In the genomic region with DNA sequence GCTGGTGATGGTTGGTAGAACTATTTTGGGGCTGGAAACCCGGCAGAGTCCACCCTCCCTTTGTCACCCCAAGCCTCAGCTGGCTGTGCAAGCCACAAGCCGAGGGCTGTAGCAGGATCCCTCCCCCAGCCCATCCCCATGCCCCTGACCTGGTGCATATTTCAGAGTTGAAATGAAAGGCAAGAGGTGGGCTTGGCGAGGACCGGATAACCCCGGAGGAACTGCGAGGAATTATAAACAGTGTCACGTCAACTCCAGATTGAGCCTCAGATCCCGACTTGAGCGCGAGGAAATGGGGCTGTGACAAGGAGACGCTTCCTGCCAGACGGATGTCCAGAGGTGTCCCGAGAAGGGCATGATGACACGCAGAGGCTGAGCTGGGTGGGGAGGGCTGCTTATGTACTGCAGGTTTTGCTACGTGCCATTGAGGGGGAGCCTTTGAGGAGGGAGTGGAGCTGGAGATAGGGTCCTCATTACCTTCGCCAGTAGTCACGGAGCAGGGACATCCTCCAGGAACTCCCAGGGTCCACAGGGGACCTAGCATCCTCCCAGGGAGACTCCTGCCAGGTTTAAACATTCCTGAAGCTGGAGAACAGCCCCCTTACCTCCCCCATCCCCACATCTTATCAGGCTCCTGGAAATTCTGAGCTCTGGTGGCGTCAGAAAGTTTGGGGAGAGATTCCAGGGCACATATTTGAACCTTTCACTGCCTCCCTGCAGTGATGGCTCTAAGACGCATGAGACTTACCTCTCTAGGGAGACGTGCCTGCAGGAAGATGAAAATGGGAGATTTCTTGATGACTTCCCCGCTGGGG, we compare ENCODE assay signal across 18 cellular contexts.
DNase-seq lines count a peak whose midpoint lies in the region; ATAC-seq and TF ChIP-seq lines count a peak whose summit lies in the region.
"Had no signal": no experiment of that assay in that cellular context is flagged by ENCODE, and none has a peak within 500 bp of the region (broad histone marks: within the 10 kb centered on the region; RNA-seq: fewer than 3 reads in every experiment).

No MANE protein-coding gene starts in this region.

- H3K4me1 ChIP-seq in right atrium auricular region (no peaks in the 10 kb centered on the region), mesendoderm (ENCODE audit: control insufficient read depth, low read depth, low read length) (peaks cover 4% of the 10 kb centered on the region), neuronal stem cell (ENCODE audit: control insufficient read depth in 2 of 2, insufficient read depth in 1 of 2, low read depth in 1 of 2, low read length in 2 of 2) (no peaks in the 10 kb centered on the region)
- H3K4me1 ChIP-seq: A549 had no signal

- H2BK5ac ChIP-seq in mesendoderm (ENCODE audit: low read length) = no peak overlapping the region
- no peak overlapping the region for H2BK5ac ChIP-seq in neuronal stem cell (ENCODE audit: low read length)

- ATAC-seq in Right ventricle myocardium superior (ENCODE audit: poor library complexity) (no peak), GM19452 (IDR thresholded peaks at IDR 0.05; ENCODE audit: unreplicated experiment) (no peak)
- ATAC-seq: A549 had no signal

- H3K9me3 ChIP-seq in right atrium auricular region (no peaks in the 10 kb centered on the region), neuronal stem cell (replicated peaks in 1 of 2; ENCODE audit: control insufficient read depth in 2 of 2, insufficient read depth in 1 of 2, low read depth in 1 of 2, low read length in 2 of 2) (peaks cover 0 to 2% of the 10 kb centered on the region in 2 donors)
- H3K9me3 ChIP-seq: A549 had no signal

- H3K23ac ChIP-seq in mesendoderm (ENCODE audit: low read length) (no peak overlapping the region), neuronal stem cell (ENCODE audit: low read depth, low read length, poor library complexity) (no peak overlapping the region)

- in situ Hi-C loops in GM13977 (cut with MboI; ENCODE audit: low pct_unique_long_range_greater_than_20kb, low sequenced_read_pairs, unreplicated experiment) = no loop called here

- H3K56ac ChIP-seq in mesendoderm (ENCODE audit: low read length) = no peak overlapping the region

- no peaks in the 10 kb centered on the region for H3K79me2 ChIP-seq in mesendoderm (ENCODE audit: control insufficient read depth, insufficient read depth, low read length)

- intact Hi-C loops in Right ventricle myocardium superior (cut with DNase I) = no loop called here

- H3K9me3 Mint-ChIP-seq in T-helper 2 cell treated with Interferon-gamma antibody and Interleukin-4, amounts not matched to agents 5 μg/mL and 100 μg/mL, for 36 hours = no peaks in the 10 kb centered on the region
- H3K9me3 Mint-ChIP-seq: CD14-positive monocyte; CD4-positive, alpha-beta memory T cell; GM23338 had no signal

- H3K36me3 ChIP-seq in right atrium auricular region (no peaks in the 10 kb centered on the region), mesendoderm (ENCODE audit: control insufficient read depth, insufficient read depth, low read length) (no peaks in the 10 kb centered on the region), neuronal stem cell (replicated peaks in 1 of 2; ENCODE audit: control insufficient read depth in 2 of 2, insufficient read depth in 2 of 2, low read length in 2 of 2) (no peaks in the 10 kb centered on the region)

- no CpG with 5 or more reads among the region's 21 CpGs for WGBS in mesendoderm (ENCODE audit: extremely low coverage, insufficient coverage, low lambda C conversion rate)
- no CpG with 5 or more reads among the region's 21 CpGs for WGBS in neuronal stem cell (ENCODE audit: extremely low coverage in 2 of 2, insufficient read length in 2 of 2, insufficient replicate concordance in 1 of 2), 2 donors

- H3K4ac ChIP-seq in mesendoderm (ENCODE audit: low read depth, low read length) = no peak overlapping the region
- H3K4ac ChIP-seq in neuronal stem cell (ENCODE audit: low read length) = no peak overlapping the region

- H3K36me3 Mint-ChIP-seq in T-helper 2 cell treated with Interferon-gamma antibody and Interleukin-4, amounts not matched to agents 5 μg/mL and 100 μg/mL, for 36 hours (ENCODE audit: low read depth) = no peaks in the 10 kb centered on the region
- H3K36me3 Mint-ChIP-seq: CD14-positive monocyte; CD4-positive, alpha-beta memory T cell had no signal

- H2AFZ ChIP-seq in neuronal stem cell (ENCODE audit: low read length) = no peak overlapping the region
- H2AFZ ChIP-seq: GM23338 had no signal

- H3K18ac ChIP-seq in mesendoderm (ENCODE audit: low read length) = no peak overlapping the region
- H3K18ac ChIP-seq in neuronal stem cell (ENCODE audit: low read length) = no peak overlapping the region

- H3K4me3 Mint-ChIP-seq in T-helper 2 cell treated with Interferon-gamma antibody and Interleukin-4, amounts not matched to agents 5 μg/mL and 100 μg/mL, for 36 hours = no peak overlapping the region
- H3K4me3 Mint-ChIP-seq: CD14-positive monocyte; CD4-positive, alpha-beta memory T cell; GM23338 had no signal

- no peak overlapping the region for H4K91ac ChIP-seq in neuronal stem cell (ENCODE audit: low read depth, low read length, poor library complexity)

- no peak overlapping the region for H3K4me2 ChIP-seq in mesendoderm (ENCODE audit: low read length)
- H3K4me2 ChIP-seq in neuronal stem cell (ENCODE audit: insufficient read depth, low read length, poor library complexity, severe bottlenecking) = no peak overlapping the region
- H3K4me2 ChIP-seq: A549, GM23338 had no signal

- no peak overlapping the region for H2AK5ac ChIP-seq in mesendoderm (ENCODE audit: low read length)
- no peak overlapping the region for H2AK5ac ChIP-seq in neuronal stem cell (ENCODE audit: low read depth, low read length)

- no peak overlapping the region for H2BK12ac ChIP-seq in neuronal stem cell (ENCODE audit: low read length)

- H3K4me1 Mint-ChIP-seq in T-helper 2 cell treated with Interferon-gamma antibody and Interleukin-4, amounts not matched to agents 5 μg/mL and 100 μg/mL, for 36 hours (ENCODE audit: low read depth) = no peaks in the 10 kb centered on the region
- H3K4me1 Mint-ChIP-seq: CD14-positive monocyte; CD4-positive, alpha-beta memory T cell had no signal

- no peak overlapping the region for H4K5ac ChIP-seq in mesendoderm (ENCODE audit: low read length)

- H4K8ac ChIP-seq in mesendoderm (ENCODE audit: low read depth, low read length) (no peak overlapping the region), neuronal stem cell (ENCODE audit: low read depth, low read length) (no peak overlapping the region)

- peak overlapping the region; percentile 48 for H3K14ac ChIP-seq in neuronal stem cell (ENCODE audit: low read length)

- H3K27me3 Mint-ChIP-seq in T-helper 2 cell treated with Interferon-gamma antibody and Interleukin-4, amounts not matched to agents 5 μg/mL and 100 μg/mL, for 36 hours (ENCODE audit: low read depth) = peaks cover 5% of the 10 kb centered on the region

- H3K27me3 ChIP-seq in right atrium auricular region (no peaks in the 10 kb centered on the region), mesendoderm (ENCODE audit: insufficient read depth, low read length, poor library complexity) (no peaks in the 10 kb centered on the region), neuronal stem cell (ENCODE audit: control insufficient read depth in 3 of 3, insufficient read depth in 3 of 3, low read depth in 1 of 3, low read length in 3 of 3) (peaks cover 0 to 17% (median 0%) of the 10 kb centered on the region in 3 experiments)

- H3K4me3 ChIP-seq in right atrium auricular region (no peak overlapping the region), mesendoderm (ENCODE audit: low read length) (no peak overlapping the region), neuronal stem cell (ENCODE audit: low read length in 2 of 2) (peak overlapping the region in 1 of 2 donors; percentile 26)
- H3K4me3 ChIP-seq: A549, GM23338 had no signal

- no peak for TF ChIP-seq CTCF in right atrium auricular region (IDR thresholded peaks at IDR 0.05)
- no peak for TF ChIP-seq CTCF in GM13977 (IDR thresholded peaks at IDR 0.05; ENCODE audit: extremely low read depth, insufficient read depth, missing control alignments)

- H3K27ac ChIP-seq in right atrium auricular region (no peak overlapping the region), mesendoderm (ENCODE audit: low read depth, low read length) (no peak overlapping the region), neuronal stem cell (replicated peaks; ENCODE audit: low read length) (no peak overlapping the region)
- H3K27ac ChIP-seq: 22Rv1, A549, HL-60 had no signal

- H2BK120ac ChIP-seq in mesendoderm (ENCODE audit: low read depth, low read length) = no peak overlapping the region
- H2BK120ac ChIP-seq in neuronal stem cell (ENCODE audit: low read depth, low read length) = no peak overlapping the region

- no peak overlapping the region for H2BK15ac ChIP-seq in mesendoderm (replicated peaks; ENCODE audit: low read depth)
- H2BK15ac ChIP-seq in neuronal stem cell (ENCODE audit: low read length) = no peak overlapping the region

- H3K9ac ChIP-seq in mesendoderm (ENCODE audit: low read length) = no peak overlapping the region
- no peak overlapping the region for H3K9ac ChIP-seq in neuronal stem cell (ENCODE audit: low read depth, low read length, poor library complexity)

- H3K27ac Mint-ChIP-seq in T-helper 2 cell treated with Interferon-gamma antibody and Interleukin-4, amounts not matched to agents 5 μg/mL and 100 μg/mL, for 36 hours = no peak overlapping the region
- H3K27ac Mint-ChIP-seq: CD14-positive monocyte; CD4-positive, alpha-beta memory T cell; GM23338 had no signal

- DNase-seq in right atrium auricular region (ENCODE audit: low spot score) = peak; percentile 52
- no peak for DNase-seq in Right ventricle myocardium superior
- DNase-seq in mesendoderm = peak; percentile 60
- DNase-seq in neuronal stem cell (ENCODE audit: low spot score) = no peak
- DNase-seq in T-helper 2 cell treated with Interferon-gamma antibody and Interleukin-4, amounts not matched to agents 5 μg/mL and 100 μg/mL, for 36 hours (ENCODE audit: low spot score) = no peak
- no peak for DNase-seq in activated CD8-positive, alpha-beta memory T cell treated with anti-CD3 and anti-CD28 coated beads, Interleukin-2, amount 50 U/mL, for 4 hours
- DNase-seq in GM13977 (ENCODE audit: low spot score) = no peak
- DNase-seq: AML-193; Calu3; CD4-positive, alpha-beta memory T cell; DMS79 treated with DMSO at 0.1 percent for 48 hours; GF-D8 had no signal

- H3K79me1 ChIP-seq in mesendoderm (ENCODE audit: low read length) = no peaks in the 10 kb centered on the region
- H3K79me1 ChIP-seq in neuronal stem cell (ENCODE audit: low read depth, low read length) = no peaks in the 10 kb centered on the region

Comparison
In these comparisons a context has a peak if more than half of its experiments do, and no peak if none do; other contexts are left out.
1. DNase-seq: peak in right atrium auricular region (single experiment) and mesendoderm (single experiment); none in Right ventricle myocardium superior (single experiment), neuronal stem cell (single experiment), T-helper 2 cell treated with Interferon-gamma antibody and Interleukin-4, amounts not matched to agents 5 μg/mL and 100 μg/mL, for 36 hours (single experiment), activated CD8-positive, alpha-beta memory T cell treated with anti-CD3 and anti-CD28 coated beads, Interleukin-2, amount 50 U/mL, for 4 hours (single experiment) and GM13977 (single experiment).